ENCODE assay signal across 8 cellular contexts in genomic region chr15:99425666-99426301, GRCh38.
DNase-seq lines count a peak whose midpoint lies in the region; TF ChIP-seq lines count a peak whose summit lies in the region.

No MANE protein-coding gene starts in this region.

- no peak overlapping the region for H2BK15ac ChIP-seq in H9 (ENCODE audit: low read depth, low read length)

- H3K9me3 ChIP-seq in H9 (ENCODE audit: control insufficient read depth, low read depth, low read length) (no peaks in the 10 kb centered on the region), sigmoid colon (no peaks in the 10 kb centered on the region), MM.1S (replicated peaks; ENCODE audit: insufficient read depth, low read length) (no peaks in the 10 kb centered on the region)

- no peak overlapping the region for H3T11ph ChIP-seq in H9 (ENCODE audit: low read length)

- no peak overlapping the region for H4K91ac ChIP-seq in H9 (ENCODE audit: insufficient read length, low read depth, low read length)

- WGBS in H9 (ENCODE audit: extremely low coverage, insufficient read length, low lambda C conversion rate): no CpG with 5 or more reads among the region's 19 CpGs
- 74 to 78% methylated on average over 19 of the region's 19 CpGs for WGBS in sigmoid colon, 2 donors

- no peaks in the 10 kb centered on the region for H3K79me1 ChIP-seq in H9 (ENCODE audit: insufficient read depth, low read depth, low read length, poor library complexity, severe bottlenecking)

- H3K4me2 ChIP-seq in H9 (ENCODE audit: insufficient read depth, insufficient read length, low read length) (no peak overlapping the region), MM.1S (ENCODE audit: low read depth, low read length) (no peak overlapping the region)

- H3K36me3 ChIP-seq in sigmoid colon (no peaks in the 10 kb centered on the region), MM.1S (replicated peaks; ENCODE audit: insufficient read depth, low read length) (no peaks in the 10 kb centered on the region)

- H2BK20ac ChIP-seq in H9 (ENCODE audit: low read depth, low read length, poor library complexity, severe bottlenecking): no peak overlapping the region

- no peak overlapping the region for H2BK5ac ChIP-seq in H9 (ENCODE audit: insufficient read length, low read length)

- H3K56ac ChIP-seq in H9 (ENCODE audit: insufficient read length, low read depth, low read length): no peak overlapping the region

- no peaks in the 10 kb centered on the region for H3F3A ChIP-seq in MM.1S (ENCODE audit: insufficient read depth, low read length)

- peak overlapping the region; percentile 46 for H3K18ac ChIP-seq in H9 (ENCODE audit: insufficient read length, low read depth, low read length)

- DNase-seq in H9 (no peak), UCSD-AML1 (lab: John Stamatoyannopoulos, UW; ENCODE audit: unreplicated experiment) (peak; percentile 52), glutamatergic neuron (peak; percentile 13), sigmoid colon (peak; percentile 61), NCI-H146 (lab: John Stamatoyannopoulos, UW) (no peak), NCI-H345 (lab: John Stamatoyannopoulos, UW) (no peak), GDM1 (lab: John Stamatoyannopoulos, UW) (no peak), MM.1S (no peak)

- H4K20me1 ChIP-seq in H9 (ENCODE audit: control insufficient read depth, insufficient read depth, insufficient read length) (peaks cover 4% of the 10 kb centered on the region), MM.1S (ENCODE audit: insufficient read depth, low read length) (no peaks in the 10 kb centered on the region)

- H2AK5ac ChIP-seq in H9 (ENCODE audit: insufficient read length, low read length): no peak overlapping the region

- H4K5ac ChIP-seq in H9 (ENCODE audit: insufficient read length, low read depth, low read length): no peak overlapping the region

- H3K23ac ChIP-seq in H9 (ENCODE audit: insufficient read length, low read depth, low read length): no peak overlapping the region

- TF ChIP-seq CTCF in H9 (conservative IDR thresholded peaks at IDR 0.05) (no peak), glutamatergic neuron (IDR thresholded peaks at IDR 0.05; ENCODE audit: partially characterized antibody, unreplicated experiment) (no peak), sigmoid colon (IDR thresholded peaks at IDR 0.05) (peak in 1 of 4 experiments; percentile 8), MM.1S (IDR thresholded peaks at IDR 0.05; ENCODE audit: low read length) (no peak)

- H3K27ac ChIP-seq in H9 (ENCODE audit: insufficient read length, low read depth, low read length) (no peak overlapping the region), sigmoid colon (peak overlapping the region; percentile 70 to 75 (median 73)), MM.1S (ENCODE audit: low read length) (no peak overlapping the region)

- no peak overlapping the region for H4K8ac ChIP-seq in H9 (replicated peaks; ENCODE audit: insufficient read length, low read depth, low read length)

- H2BK120ac ChIP-seq in H9 (ENCODE audit: low read depth, low read length, poor library complexity, severe bottlenecking): no peak overlapping the region

- H3K27me3 Mint-ChIP-seq in H9 (ENCODE audit: low read depth): no peaks in the 10 kb centered on the region
- H3K27me3 Mint-ChIP-seq in glutamatergic neuron (ENCODE audit: unreplicated experiment): peaks cover 5% of the 10 kb centered on the region

- no peaks in the 10 kb centered on the region for H3K23me2 ChIP-seq in H9 (ENCODE audit: insufficient read length, low read depth, low read length, poor library complexity, severe bottlenecking)

- no peaks in the 10 kb centered on the region for H3K9me2 ChIP-seq in MM.1S (replicated peaks; ENCODE audit: insufficient read depth, low read length)

- H3K4me3 Mint-ChIP-seq in H9 (no peak overlapping the region), glutamatergic neuron (ENCODE audit: unreplicated experiment) (no peak overlapping the region)

- no peak for TF ChIP-seq EP300 in sigmoid colon (IDR thresholded peaks at IDR 0.05)

- no peak overlapping the region for H2AFZ ChIP-seq in H9 (ENCODE audit: low read length)
- no peak overlapping the region for H2AFZ ChIP-seq in MM.1S (ENCODE audit: low read length)

- H3K36me3 Mint-ChIP-seq in H9 (ENCODE audit: insufficient read depth in 1 of 3, low read depth in 3 of 3) (no peaks in the 10 kb centered on the region), glutamatergic neuron (ENCODE audit: unreplicated experiment) (no peaks in the 10 kb centered on the region)

- H2BK12ac ChIP-seq in H9 (ENCODE audit: insufficient read length, low read depth, low read length): no peak overlapping the region

- H3K4me1 ChIP-seq in H9 (ENCODE audit: insufficient read depth, low read length) (no peaks in the 10 kb centered on the region), sigmoid colon (peaks cover 0 to 21% (median 16%) of the 10 kb centered on the region in 4 donors), MM.1S (ENCODE audit: low read length) (no peaks in the 10 kb centered on the region)

- H3K4me3 ChIP-seq in sigmoid colon (no peak overlapping the region), MM.1S (ENCODE audit: low read length) (no peak overlapping the region)

- no peak overlapping the region; the same call in 1 of the 2 replicates for H3K14ac ChIP-seq in H9 (ENCODE audit: insufficient read depth, low read length)

- H3K27ac Mint-ChIP-seq in H9: no peak overlapping the region
- no peak overlapping the region for H3K27ac Mint-ChIP-seq in glutamatergic neuron (ENCODE audit: unreplicated experiment)

- H3K9ac ChIP-seq in H9 (ENCODE audit: extremely low read depth, insufficient read length, low read length) (no peak overlapping the region), MM.1S (ENCODE audit: low read length) (no peak overlapping the region)

- H3K4ac ChIP-seq in H9 (ENCODE audit: low read depth, low read length): no peak overlapping the region

- TF ChIP-seq POLR2A in sigmoid colon (IDR thresholded peaks at IDR 0.05): no peak

- no peaks in the 10 kb centered on the region for H3K27me3 ChIP-seq in H9 (ENCODE audit: insufficient read depth, low read length)
- no peaks in the 10 kb centered on the region for H3K27me3 ChIP-seq in sigmoid colon
- H3K27me3 ChIP-seq in MM.1S (replicated peaks; ENCODE audit: insufficient read depth, low read length): no peaks in the 10 kb centered on the region

- H3K79me2 ChIP-seq in H9 (ENCODE audit: insufficient read depth, low read length) (no peaks in the 10 kb centered on the region), MM.1S (ENCODE audit: low read length) (no peaks in the 10 kb centered on the region)

- H3K9me3 Mint-ChIP-seq in H9 (peaks cover 0 to 3% of the 10 kb centered on the region in 2 experiments; a peak in 1 of 5 replicates), glutamatergic neuron (ENCODE audit: unreplicated experiment) (no peaks in the 10 kb centered on the region)

- intact Hi-C loops in sigmoid colon (cut with DNase I): no loop called here

- H3K4me1 Mint-ChIP-seq in H9 (peaks cover 8 to 12% of the 10 kb centered on the region in 2 experiments), glutamatergic neuron (ENCODE audit: low read depth, unreplicated experiment) (peaks cover 2% of the 10 kb centered on the region)

Comparison
In these comparisons a context has a peak if more than half of its experiments do, and no peak if none do; other contexts are left out.
1. DNase-seq: peak in UCSD-AML1 (single experiment), glutamatergic neuron (single experiment) and sigmoid colon (single experiment); none in H9 (single experiment), NCI-H146 (single experiment), NCI-H345 (single experiment), GDM1 (single experiment) and MM.1S (single experiment).
2. H3K27ac ChIP-seq: peak in sigmoid colon (4 of 4); none in H9 (single experiment) and MM.1S (single experiment).